ENCODE assay signal across 16 cellular contexts in the genomic region with DNA sequence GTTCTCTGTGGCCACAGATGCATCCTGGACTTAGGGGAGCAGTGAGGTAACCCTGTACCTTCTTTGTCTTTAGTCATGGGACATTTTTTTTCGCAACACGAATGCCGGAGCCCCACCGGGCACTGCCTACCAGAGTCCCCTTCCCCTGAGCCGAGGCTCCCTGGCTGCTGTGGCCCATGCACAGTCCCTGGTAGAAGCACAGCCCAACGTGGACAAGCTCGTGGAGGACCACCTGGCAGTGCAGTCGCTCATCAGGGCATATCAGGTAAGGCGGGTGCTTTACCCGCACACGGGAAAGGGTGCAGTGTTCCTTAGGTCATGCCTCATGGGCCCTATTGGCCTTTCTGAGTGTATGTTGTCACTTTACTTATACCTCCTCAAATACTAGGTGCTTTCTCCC.
"Had no signal": no experiment of that assay in that cellular context is flagged by ENCODE, and none has a peak within 500 bp of the region (broad histone marks: within the 10 kb centered on the region; RNA-seq: fewer than 3 reads in every experiment).

No MANE protein-coding gene starts in this region.

- H3K9me3 Mint-ChIP-seq: activated B cell treated with CpG ODN at 0.5 μM for 24 hours; activated CD4-positive, alpha-beta memory T cell treated with anti-CD3 and anti-CD28 coated beads, Interleukin-2, amount 10 ng/mL, durations not matched to agents 7 days and 5 days; activated naive CD8-positive, alpha-beta T cell treated with anti-CD3 and anti-CD28 coated beads, Interleukin-2, amount 10 ng/mL, durations not matched to agents 7 days and 5 days; activated T-cell treated with anti-CD3 and anti-CD28 coated beads, Interleukin-2, amount 50 U/mL, for 4 hours; naive thymus-derived CD8-positive, alpha-beta T cell; stimulated activated naive B cell treated with anti-CD40 and anti-IgM and Interleukin-4, amounts not matched to agents 10 μg/mL and 1 μg/mL and 100 μg/mL, for 72 hours had no signal

- H3K4me3 Mint-ChIP-seq: activated B cell treated with CpG ODN at 0.5 μM for 24 hours; activated CD4-positive, alpha-beta memory T cell treated with anti-CD3 and anti-CD28 coated beads, Interleukin-2, amount 10 ng/mL, durations not matched to agents 7 days and 5 days; activated naive CD8-positive, alpha-beta T cell treated with anti-CD3 and anti-CD28 coated beads, Interleukin-2, amount 10 ng/mL, durations not matched to agents 7 days and 5 days; activated T-cell treated with anti-CD3 and anti-CD28 coated beads, Interleukin-2, amount 50 U/mL, for 4 hours; naive thymus-derived CD8-positive, alpha-beta T cell; stimulated activated naive B cell treated with anti-CD40 and anti-IgM and Interleukin-4, amounts not matched to agents 10 μg/mL and 1 μg/mL and 100 μg/mL, for 72 hours had no signal

- H3K27me3 Mint-ChIP-seq: activated B cell treated with CpG ODN at 0.5 μM for 24 hours; activated CD4-positive, alpha-beta memory T cell treated with anti-CD3 and anti-CD28 coated beads, Interleukin-2, amount 10 ng/mL, durations not matched to agents 7 days and 5 days; activated naive CD8-positive, alpha-beta T cell treated with anti-CD3 and anti-CD28 coated beads, Interleukin-2, amount 10 ng/mL, durations not matched to agents 7 days and 5 days; naive thymus-derived CD8-positive, alpha-beta T cell; stimulated activated naive B cell treated with anti-CD40 and anti-IgM and Interleukin-4, amounts not matched to agents 10 μg/mL and 1 μg/mL and 100 μg/mL, for 72 hours had no signal

- H3K4me2 ChIP-seq: smooth muscle cell had no signal

- H3K27ac ChIP-seq: SK-N-MC, upper lobe of right lung had no signal

- H3K9me3 ChIP-seq: upper lobe of right lung had no signal

- H3K9ac ChIP-seq: parathyroid adenoma had no signal

- H3K4me3 ChIP-seq: SK-N-MC, smooth muscle cell, upper lobe of right lung had no signal

- H3K27ac Mint-ChIP-seq: activated B cell treated with CpG ODN at 0.5 μM for 24 hours had no signal

- DNase-seq: activated B cell treated with CpG ODN at 0.5 μM for 24 hours; activated CD4-positive, alpha-beta memory T cell treated with anti-CD3 and anti-CD28 coated beads, Interleukin-2, amount 10 ng/mL, durations not matched to agents 7 days and 5 days; activated CD4-positive, alpha-beta T cell treated with anti-CD3 and anti-CD28 coated beads for 4 hours; activated gamma-delta T cell treated with Interleukin-2 at 50 U/mL for 16 hours; activated naive CD8-positive, alpha-beta T cell treated with anti-CD3 and anti-CD28 coated beads, Interleukin-2, amount 10 ng/mL, durations not matched to agents 7 days and 5 days; activated T-cell treated with anti-CD3 and anti-CD28 coated beads, Interleukin-2, amount 50 U/mL, for 4 hours; amygdala; caudate nucleus; naive thymus-derived CD8-positive, alpha-beta T cell; stimulated activated CD4-positive, alpha-beta T cell treated with anti-CD3 and anti-CD28 coated beads, Interleukin-4, amount 100 ng/mL, for 24 hours; stimulated activated naive B cell treated with anti-CD40 and anti-IgM and Interleukin-4, amounts not matched to agents 10 μg/mL and 1 μg/mL and 100 μg/mL, for 72 hours; upper lobe of right lung had no signal

- ATAC-seq: activated T-cell treated with anti-CD3 and anti-CD28 coated beads, Interleukin-2, amount 50 U/mL, for 4 hours; naive thymus-derived CD8-positive, alpha-beta T cell; sciatic nerve; stimulated activated naive B cell treated with anti-CD40 and anti-IgM and Interleukin-4, amounts not matched to agents 10 μg/mL and 1 μg/mL and 100 μg/mL, for 72 hours; upper lobe of right lung had no signal

- H2AFZ ChIP-seq: parathyroid adenoma had no signal

- H3K27me3 ChIP-seq: upper lobe of right lung had no signal
